33 cellular contexts compared by ENCODE assay signal in the genomic region with DNA sequence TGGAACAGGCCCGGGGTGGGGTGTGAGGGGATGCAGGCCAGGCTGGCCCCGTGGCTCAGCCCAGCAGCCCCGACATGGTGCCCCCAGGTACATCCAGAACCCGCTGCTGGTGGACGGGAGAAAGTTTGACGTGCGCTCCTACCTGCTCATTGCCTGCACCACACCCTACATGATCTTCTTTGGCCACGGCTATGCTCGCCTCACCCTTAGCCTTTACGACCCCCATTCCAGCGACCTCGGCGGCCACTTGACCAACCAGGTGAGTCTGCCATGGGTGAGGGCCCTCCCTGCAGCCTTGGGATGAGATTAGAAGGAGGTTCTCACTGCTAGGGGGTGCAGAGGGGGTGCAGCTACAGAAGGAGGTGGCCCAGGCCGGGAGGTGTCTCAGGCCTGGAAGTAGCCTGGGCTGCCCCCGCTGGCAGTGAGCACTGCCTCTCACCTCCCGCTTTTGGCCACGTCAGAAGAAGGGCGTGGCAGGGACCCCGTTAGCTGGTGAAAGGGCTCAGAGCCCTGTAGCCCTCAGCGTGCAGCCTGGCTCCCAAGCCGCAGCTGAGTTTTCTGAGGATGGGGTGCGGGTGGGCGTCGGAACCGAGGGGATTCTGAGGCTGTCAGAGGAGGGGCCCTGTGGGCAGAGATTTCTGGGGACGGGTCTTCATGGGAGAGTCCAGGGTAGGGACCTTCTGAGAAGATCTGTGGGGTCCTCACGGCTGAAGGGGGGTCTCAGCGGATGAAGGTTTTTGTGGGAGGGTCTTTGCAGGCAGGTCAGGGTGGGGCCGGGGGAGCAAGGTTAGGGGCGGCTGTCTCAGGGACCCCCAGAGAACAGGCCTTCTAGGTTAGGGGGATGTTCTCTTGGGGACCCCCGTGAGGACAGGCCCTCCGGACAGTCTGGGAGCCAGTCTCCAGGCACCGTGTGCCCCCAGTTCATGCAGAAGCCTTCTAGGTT. TPM values are rescaled to one million over a fixed set of nuclear protein-coding genes. Genes with fewer than 3 reads are reported as not detected.
DNase-seq lines count a peak whose midpoint lies in the region; ATAC-seq and TF ChIP-seq lines count a peak whose summit lies in the region.
"Had no signal": no experiment of that assay in that cellular context is flagged by ENCODE, and none has a peak within 500 bp of the region (broad histone marks: within the 10 kb centered on the region; RNA-seq: fewer than 3 reads in every experiment).

No MANE protein-coding gene starts in this region.

- CTCF ChIA-PET in WTC11 (lab: Charles Lee) = no interaction called here

- H3K4me3 ChIP-seq in heart left ventricle = no peak overlapping the region
- H3K4me3 ChIP-seq: ascending aorta, colonic mucosa, lung, ovary, tibial nerve had no signal

- TF ChIP-seq CTCF in heart left ventricle (IDR thresholded peaks at IDR 0.05) (no peak), WTC11 (IDR thresholded peaks at IDR 0.05) (no peak)

- H3K4me1 ChIP-seq in heart left ventricle = peaks cover 0 to 14% (median 0%) of the 10 kb centered on the region in 12 donors
- H3K4me1 ChIP-seq: ascending aorta, colonic mucosa had no signal

- H3K27me3 ChIP-seq in heart left ventricle = peaks cover 0 to 16% (median 6%) of the 10 kb centered on the region in 9 donors
- H3K27me3 ChIP-seq: ascending aorta, colonic mucosa, ovary had no signal

- H3K4me3 Mint-ChIP-seq in WTC11 = no peak overlapping the region
- H3K4me3 Mint-ChIP-seq in stimulated activated memory B cell treated with anti-CD40 and anti-IgM and Interleukin-4, amounts not matched to agents 10 μg/mL and 1 μg/mL and 100 μg/mL, for 72 hours = no peak overlapping the region
- H3K4me3 Mint-ChIP-seq: CD8-positive, alpha-beta T cell had no signal

- no peak for TF ChIP-seq POLR2A in heart left ventricle (IDR thresholded peaks at IDR 0.05)

- no peaks in the 10 kb centered on the region for H3K36me3 Mint-ChIP-seq in WTC11
- H3K36me3 Mint-ChIP-seq in stimulated activated memory B cell treated with anti-CD40 and anti-IgM and Interleukin-4, amounts not matched to agents 10 μg/mL and 1 μg/mL and 100 μg/mL, for 72 hours = no peaks in the 10 kb centered on the region
- H3K36me3 Mint-ChIP-seq: CD8-positive, alpha-beta T cell; naive thymus-derived CD8-positive, alpha-beta T cell had no signal

- ATAC-seq in heart left ventricle = peak in 1 of 4 donors; percentile 22
- no peak for ATAC-seq in WTC11
- ATAC-seq in stimulated activated memory B cell treated with anti-CD40 and anti-IgM and Interleukin-4, amounts not matched to agents 10 μg/mL and 1 μg/mL and 100 μg/mL, for 72 hours = no peak
- ATAC-seq: CD8-positive, alpha-beta T cell; naive thymus-derived CD8-positive, alpha-beta T cell; PC-3 had no signal

- H3K36me3 ChIP-seq in heart left ventricle = no peaks in the 10 kb centered on the region
- H3K36me3 ChIP-seq: ascending aorta, colonic mucosa, ovary, tibial nerve had no signal

- no peaks in the 10 kb centered on the region for H3K4me1 Mint-ChIP-seq in WTC11
- peaks cover 22% of the 10 kb centered on the region for H3K4me1 Mint-ChIP-seq in stimulated activated memory B cell treated with anti-CD40 and anti-IgM and Interleukin-4, amounts not matched to agents 10 μg/mL and 1 μg/mL and 100 μg/mL, for 72 hours

- WGBS in heart left ventricle, 4 donors = 82 to 87% (median 86%) methylated on average over 24 to 33 of the region's 33 CpGs

- peak in 4 of 5 donors; percentile 4 to 40 (median 18) for DNase-seq in heart left ventricle
- no peak for DNase-seq in cardiac septum (ENCODE audit: low spot score)
- peak; percentile 8 for DNase-seq in WTC11 (ENCODE audit: low spot score)
- DNase-seq in iPS-NIHi11 (ENCODE audit: low spot score) = peak; percentile 12
- DNase-seq in SKM-1 treated with dmso at 0.1 percent for 144 hours (lab: John Stamatoyannopoulos, UW; ENCODE audit: unreplicated experiment) = no peak
- DNase-seq in NCI-H187 (lab: John Stamatoyannopoulos, UW) = no peak
- DNase-seq in activated gamma-delta T cell (lab: John Stamatoyannopoulos, UW) = no peak
- DNase-seq: activated CD4-positive, alpha-beta T cell treated with anti-CD3 and anti-CD28 coated beads for 48 hours; activated CD8-positive, alpha-beta memory T cell treated with anti-CD3 and anti-CD28 coated beads for 24 hours; activated effector memory CD4-positive, alpha-beta T cell treated with anti-CD3 and anti-CD28 coated beads, Interleukin-2, amount 50 U/mL, for 16 hours; activated T-cell treated with anti-CD3 and anti-CD28 coated beads for 4 hours; colonic mucosa; effector memory CD4-positive, alpha-beta T cell; erythroblast; islet precursor cell; MM.1S; NCI-H1417; NCI-H2081; NCI-H2227 treated with DMSO at 0.1 percent for 48 hours; NCI-H526 treated with DMSO at 0.1 percent for 48 hours; PC-3; small intestine; SW 1271; T1000 had no signal

- H3K9me3 Mint-ChIP-seq in WTC11 = peaks cover 9% of the 10 kb centered on the region
- H3K9me3 Mint-ChIP-seq in stimulated activated memory B cell treated with anti-CD40 and anti-IgM and Interleukin-4, amounts not matched to agents 10 μg/mL and 1 μg/mL and 100 μg/mL, for 72 hours = no peaks in the 10 kb centered on the region
- H3K9me3 Mint-ChIP-seq: CD8-positive, alpha-beta T cell had no signal

- H3K9me3 ChIP-seq in heart left ventricle = peaks cover 0 to 3% (median 0%) of the 10 kb centered on the region in 12 donors
- H3K9me3 ChIP-seq: ascending aorta, colonic mucosa, ovary had no signal

- POLR2A ChIA-PET in WTC11 (lab: Charles Lee) = no interaction called here

- intact Hi-C loops in heart left ventricle (cut with DNase I) (no loop called here), cardiac septum (cut with DNase I) (no loop called here)

- H3K27ac Mint-ChIP-seq in WTC11 = no peak overlapping the region
- H3K27ac Mint-ChIP-seq in stimulated activated memory B cell treated with anti-CD40 and anti-IgM and Interleukin-4, amounts not matched to agents 10 μg/mL and 1 μg/mL and 100 μg/mL, for 72 hours = peak overlapping the region; percentile 39
- H3K27ac Mint-ChIP-seq: CD8-positive, alpha-beta T cell; naive thymus-derived CD8-positive, alpha-beta T cell had no signal

- H3K27me3 Mint-ChIP-seq in WTC11 (ENCODE audit: low read depth) = no peaks in the 10 kb centered on the region
- H3K27me3 Mint-ChIP-seq in stimulated activated memory B cell treated with anti-CD40 and anti-IgM and Interleukin-4, amounts not matched to agents 10 μg/mL and 1 μg/mL and 100 μg/mL, for 72 hours = peaks cover 39% of the 10 kb centered on the region

- H3K27ac ChIP-seq in heart left ventricle = no peak overlapping the region
- H3K27ac ChIP-seq: ascending aorta, colonic mucosa, ovary, tibial nerve, VCaP had no signal

TF ChIP-seq in WTC11, 78 proteins besides CTCF, POLR2A, EP300 and RAD21:
- no peak for TF ChIP-seq JAZF1 (CRISPR knock-in tag; IDR thresholded peaks at IDR 0.05)
- no peak for TF ChIP-seq NFE2L1 (CRISPR knock-in tag; IDR thresholded peaks at IDR 0.05)
TF ChIP-seq in WTC11: peak in this region for 0.

RNA-seq across cellular contexts. Expression of gene TTLL10, which starts 10.4 kb away (rescaled TPM):
- total RNA-seq in heart left ventricle (under 1 TPM in 5 of 9 donors, not detected in 4; 0.14 to 0.53 (median 0.27) TPM), cardiac septum (0.22 TPM), WTC11 (2021) (0.78 to 1.1 TPM (median 1.1 TPM) in 3 replicates)
- polyA plus RNA-seq in heart left ventricle = under 1 TPM; 0.03 to 0.19 TPM
- total RNA-seq: ascending aorta; CD8-positive, alpha-beta T cell; naive thymus-derived CD8-positive, alpha-beta T cell; tibial nerve had no signal
- polyA plus RNA-seq: naive thymus-derived CD8-positive, alpha-beta T cell; ovary had no signal

RNA-seq across cellular contexts. Expression of gene TNFRSF18, which starts 22.3 kb away (rescaled TPM):
- total RNA-seq in heart left ventricle (under 1 TPM in 2 of 9 donors, not detected in 7; 0.77 to 0.93 TPM), cardiac septum (0.19 TPM), WTC11 (2021) (0.83 to 1.2 TPM (median 1.1 TPM) in 3 replicates)
- polyA plus RNA-seq in heart left ventricle = under 1 TPM in 1 of 2 donors, not detected in 1; 0.24 TPM
- total RNA-seq: ascending aorta had no signal

RNA-seq across cellular contexts. Expression of gene TNFRSF4, which starts 29.8 kb away (rescaled TPM):
- total RNA-seq in heart left ventricle (10 to 100 TPM in 1 of 9 donors, 1 to 10 TPM in 8; 1.1 to 23.8 (median 2.7) TPM), cardiac septum (4.3 TPM), WTC11 (2021) (0.18 to 0.33 TPM in 2 of 3 replicates, not detected in the other)
- 1 to 10 TPM; 3.2 to 4.0 TPM for polyA plus RNA-seq in heart left ventricle
- total RNA-seq: renal cortical epithelial cell had no signal

RNA-seq across cellular contexts. Expression of gene SDF4, which starts 47.7 kb away (rescaled TPM):
- total RNA-seq in heart left ventricle (100 to 1,000 TPM; 102 to 167 (median 120) TPM), cardiac septum (139 TPM), WTC11 (2021) (92.3 to 105 TPM (median 101 TPM) in 3 replicates)
- 100 to 1,000 TPM; 102 to 212 TPM for polyA plus RNA-seq in heart left ventricle

RNA-seq across cellular contexts. Expression of gene B3GALT6, which starts 47.9 kb away (rescaled TPM):
- 10 to 100 TPM in 7 of 9 donors, 1 to 10 TPM in 2; 8.1 to 21.4 (median 11.2) TPM for total RNA-seq in heart left ventricle
- 10 to 100 TPM in 1 of 2 donors, 1 to 10 TPM in 1; 6.7 to 15.7 TPM for polyA plus RNA-seq in heart left ventricle
- 11.1 TPM for total RNA-seq in cardiac septum
- total RNA-seq in WTC11 (2021) = 18.8 to 21.4 TPM (median 20.0 TPM) in 3 replicates

Comparison
In these comparisons a context has a peak if more than half of its experiments do, and no peak if none do; other contexts are left out.
1. DNase-seq: peak in heart left ventricle (4 of 5), WTC11 (single experiment) and iPS-NIHi11 (single experiment); none in cardiac septum (single experiment), SKM-1 treated with dmso at 0.1 percent for 144 hours (single experiment), NCI-H187 (0 of 2) and activated gamma-delta T cell (single experiment).